Comparison of ENCODE assay signal across 8 cellular contexts in the genomic region with DNA sequence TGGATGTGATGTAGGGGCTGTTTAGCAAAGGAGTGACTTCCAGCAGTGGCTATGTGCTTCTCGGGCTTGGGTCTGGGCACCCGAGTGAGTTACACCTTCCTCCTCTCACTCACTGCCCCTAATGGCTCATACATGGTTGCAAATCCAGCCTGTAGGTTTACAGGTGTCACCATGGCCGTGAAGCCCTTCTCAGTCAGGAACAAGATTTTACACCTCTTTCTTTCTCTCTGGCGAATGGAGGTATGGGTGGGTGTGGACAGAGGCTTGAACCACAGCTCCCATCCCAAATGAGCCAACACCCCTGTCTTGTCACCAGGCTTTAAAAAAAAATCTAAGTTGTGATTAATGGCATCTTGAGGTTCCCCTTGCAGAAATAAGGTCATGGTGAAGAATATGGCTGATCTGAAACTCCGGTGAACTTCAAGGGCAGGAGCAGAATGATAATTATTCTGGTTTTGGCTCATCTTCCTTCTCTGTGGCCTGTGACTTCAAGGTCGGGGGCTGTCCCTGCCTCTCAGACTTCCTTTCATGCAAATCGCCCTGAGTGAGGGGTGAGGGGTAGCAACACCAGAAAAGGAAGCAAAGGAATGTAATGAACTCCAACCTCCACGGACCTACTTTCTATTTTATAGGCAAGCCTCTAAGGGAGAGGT.
DNase-seq lines count a peak whose midpoint lies in the region; ATAC-seq and TF ChIP-seq lines count a peak whose summit lies in the region.

No MANE protein-coding gene starts in this region.

- H3K27ac Mint-ChIP-seq in activated CD4-positive, alpha-beta T cell treated with anti-CD3 and anti-CD28 coated beads for 36 hours = peak overlapping the region; percentile 86
- peak overlapping the region; percentile 94 for H3K27ac Mint-ChIP-seq in activated T-helper 17 cell treated with anti-CD3 and anti-CD28 coated beads, Interleukin-2, amount 50 U/mL, for 72 hours
- H3K27ac Mint-ChIP-seq in stimulated activated effector memory CD8-positive, alpha-beta T cell treated with anti-CD3 and anti-CD28 coated beads, Interleukin-12 subunit alpha, Interleukin-12 subunit beta, amount 100 ng/mL, for 72 hours = peak overlapping the region; percentile 87
- no peak overlapping the region for H3K27ac Mint-ChIP-seq in chondrocyte (ENCODE audit: unreplicated experiment)

- H3K27me3 Mint-ChIP-seq in activated CD4-positive, alpha-beta T cell treated with anti-CD3 and anti-CD28 coated beads for 36 hours = peaks cover 26% of the 10 kb centered on the region
- no peaks in the 10 kb centered on the region for H3K27me3 Mint-ChIP-seq in activated T-helper 17 cell treated with anti-CD3 and anti-CD28 coated beads, Interleukin-2, amount 50 U/mL, for 72 hours
- H3K27me3 Mint-ChIP-seq in chondrocyte (ENCODE audit: low read depth) = peaks cover 20% of the 10 kb centered on the region

- no peaks in the 10 kb centered on the region for H3K9me3 Mint-ChIP-seq in activated CD4-positive, alpha-beta T cell treated with anti-CD3 and anti-CD28 coated beads for 36 hours (ENCODE audit: low read depth)
- H3K9me3 Mint-ChIP-seq in activated T-helper 17 cell treated with anti-CD3 and anti-CD28 coated beads, Interleukin-2, amount 50 U/mL, for 72 hours = peaks cover 9% of the 10 kb centered on the region
- H3K9me3 Mint-ChIP-seq in stimulated activated effector memory CD8-positive, alpha-beta T cell treated with anti-CD3 and anti-CD28 coated beads, Interleukin-12 subunit alpha, Interleukin-12 subunit beta, amount 100 ng/mL, for 72 hours = no peaks in the 10 kb centered on the region
- H3K9me3 Mint-ChIP-seq in chondrocyte (ENCODE audit: low read depth) = no peaks in the 10 kb centered on the region

- no peak overlapping the region for H3K27ac ChIP-seq in substantia nigra (ENCODE audit: low read depth, low read length, poor library complexity, severe bottlenecking)

- no peaks in the 10 kb centered on the region for H3K36me3 Mint-ChIP-seq in activated CD4-positive, alpha-beta T cell treated with anti-CD3 and anti-CD28 coated beads for 36 hours (ENCODE audit: low read depth)
- H3K36me3 Mint-ChIP-seq in activated T-helper 17 cell treated with anti-CD3 and anti-CD28 coated beads, Interleukin-2, amount 50 U/mL, for 72 hours (ENCODE audit: low read depth) = peaks cover 12% of the 10 kb centered on the region
- H3K36me3 Mint-ChIP-seq in stimulated activated effector memory CD8-positive, alpha-beta T cell treated with anti-CD3 and anti-CD28 coated beads, Interleukin-12 subunit alpha, Interleukin-12 subunit beta, amount 100 ng/mL, for 72 hours = peaks cover 7% of the 10 kb centered on the region
- no peaks in the 10 kb centered on the region for H3K36me3 Mint-ChIP-seq in chondrocyte (ENCODE audit: low read depth)

- H3K4me3 Mint-ChIP-seq in activated CD4-positive, alpha-beta T cell treated with anti-CD3 and anti-CD28 coated beads for 36 hours = peak overlapping the region; percentile 19
- peak overlapping the region; percentile 83 for H3K4me3 Mint-ChIP-seq in activated T-helper 17 cell treated with anti-CD3 and anti-CD28 coated beads, Interleukin-2, amount 50 U/mL, for 72 hours
- H3K4me3 Mint-ChIP-seq in stimulated activated effector memory CD8-positive, alpha-beta T cell treated with anti-CD3 and anti-CD28 coated beads, Interleukin-12 subunit alpha, Interleukin-12 subunit beta, amount 100 ng/mL, for 72 hours = peak overlapping the region; percentile 75
- H3K4me3 Mint-ChIP-seq in chondrocyte (ENCODE audit: unreplicated experiment) = no peak overlapping the region

- DNase-seq in activated CD4-positive, alpha-beta T cell treated with anti-CD3 and anti-CD28 coated beads for 36 hours = peak; percentile 86
- DNase-seq in activated CD4-positive, alpha-beta T cell treated with anti-CD3 and anti-CD28 coated beads, Interleukin-2, amount 50 U/mL, for 1 hour = no peak
- peak in 1 of 2 donors; percentile 76 for DNase-seq in stimulated activated effector memory CD8-positive, alpha-beta T cell treated with anti-CD3 and anti-CD28 coated beads, Interleukin-12 subunit alpha, Interleukin-12 subunit beta, amount 100 ng/mL, for 72 hours (ENCODE audit: low spot score in 2 of 2)
- DNase-seq in substantia nigra (lab: John Stamatoyannopoulos, UW) (no peak), NCI-H1105 treated with DMSO at 0.1 percent for 48 hours (lab: John Stamatoyannopoulos, UW) (no peak), chondrocyte (ENCODE audit: low spot score) (no peak)

- TF ChIP-seq CTCF in chondrocyte (IDR thresholded peaks at IDR 0.05) = no peak

- ATAC-seq in activated CD4-positive, alpha-beta T cell treated with anti-CD3 and anti-CD28 coated beads for 36 hours = peak; percentile 70
- peak; percentile 94 for ATAC-seq in HG03139 (IDR thresholded peaks at IDR 0.05; ENCODE audit: unreplicated experiment)
- ATAC-seq in activated T-helper 17 cell treated with anti-CD3 and anti-CD28 coated beads, Interleukin-2, amount 50 U/mL, for 72 hours (replicated peaks) = peak; percentile 69
- ATAC-seq in stimulated activated effector memory CD8-positive, alpha-beta T cell treated with anti-CD3 and anti-CD28 coated beads, Interleukin-12 subunit alpha, Interleukin-12 subunit beta, amount 100 ng/mL, for 72 hours = peak; percentile 86

- H3K4me1 Mint-ChIP-seq in activated CD4-positive, alpha-beta T cell treated with anti-CD3 and anti-CD28 coated beads for 36 hours = peaks cover 89% of the 10 kb centered on the region
- H3K4me1 Mint-ChIP-seq in activated T-helper 17 cell treated with anti-CD3 and anti-CD28 coated beads, Interleukin-2, amount 50 U/mL, for 72 hours = peaks cover 87% of the 10 kb centered on the region
- peaks cover 93% of the 10 kb centered on the region for H3K4me1 Mint-ChIP-seq in stimulated activated effector memory CD8-positive, alpha-beta T cell treated with anti-CD3 and anti-CD28 coated beads, Interleukin-12 subunit alpha, Interleukin-12 subunit beta, amount 100 ng/mL, for 72 hours
- no peaks in the 10 kb centered on the region for H3K4me1 Mint-ChIP-seq in chondrocyte (ENCODE audit: low read depth)

- intact Hi-C loops in activated CD4-positive, alpha-beta T cell treated with anti-CD3 and anti-CD28 coated beads for 36 hours (cut with DNase I, micrococcal nuclease) = loop anchor here (1.0 to 10.0 kb wide), 19 partner anchors 9 to 1962 kb away; partner anchors contain the start of gene MAF (in 2 of the 2)

- POLR2A ChIA-PET in activated CD4-positive, alpha-beta T cell treated with anti-CD3 and anti-CD28 coated beads for 36 hours (lab: Charles Lee) = interaction anchor here (0.6 to 3.7 kb wide), 8 partner anchors 9 to 725 kb away, joined by 3 to 20 read pairs (median 5); no protein-coding TSS in a partner anchor

- CTCF ChIA-PET in activated CD4-positive, alpha-beta T cell treated with anti-CD3 and anti-CD28 coated beads for 36 hours (lab: Charles Lee) = interaction anchor here (0.7 to 2.0 kb wide), 7 partner anchors 10 to 492 kb away, joined by 3 to 10 read pairs (median 4); no protein-coding TSS in a partner anchor
